ENCODE assay signal across 29 cellular contexts in genomic region chr4:159674241-159674640, GRCh38.
"Had no signal": no experiment of that assay in that cellular context is flagged by ENCODE, and none has a peak within 500 bp of the region (broad histone marks: within the 10 kb centered on the region; RNA-seq: fewer than 3 reads in every experiment).

No MANE protein-coding gene starts in this region.

- H3K4me3 Mint-ChIP-seq: dendritic cell treated with granulocyte-macrophage colony-stimulating factor and Interleukin-4, amounts not matched to agents 40 ng/mL and 50 ng/mL, for 4 days; effector memory CD8-positive, alpha-beta T cell; endodermal cell had no signal

- H3K27me3 Mint-ChIP-seq: dendritic cell treated with granulocyte-macrophage colony-stimulating factor and Interleukin-4, amounts not matched to agents 40 ng/mL and 50 ng/mL, for 4 days; effector memory CD8-positive, alpha-beta T cell had no signal

- H3K4me1 Mint-ChIP-seq: endodermal cell had no signal

- H3K4me2 ChIP-seq: hepatocyte had no signal

- H3K36me3 ChIP-seq: colonic mucosa, esophagus muscularis mucosa, esophagus squamous epithelium, gastrocnemius medialis, gastroesophageal sphincter, heart left ventricle, heart right ventricle had no signal

- H3K27me3 ChIP-seq: colonic mucosa, esophagus muscularis mucosa, esophagus squamous epithelium, foreskin keratinocyte, gastrocnemius medialis, gastroesophageal sphincter, heart left ventricle, heart right ventricle, hepatocyte had no signal

- DNase-seq: colonic mucosa; cortex of kidney; dermis blood vessel endothelial cell; dorsolateral prefrontal cortex; effector CD4-positive, alpha-beta T cell; effector CD8-positive, alpha-beta T cell; effector memory CD4-positive, alpha-beta T cell; effector memory CD8-positive, alpha-beta T cell; endodermal cell; erythroblast; esophagus squamous epithelium; foreskin fibroblast; foreskin keratinocyte; foreskin melanocyte; gastrocnemius medialis; glutamatergic neuron; head of caudate nucleus; heart right ventricle had no signal

- FAIRE-seq: endometrium, endothelial cell of umbilical vein, frontal cortex had no signal

- H3K79me2 ChIP-seq: hepatocyte had no signal

- H3K27ac ChIP-seq: colonic mucosa, coronary artery, dorsolateral prefrontal cortex, epithelial cell of prostate, esophagus muscularis mucosa, esophagus squamous epithelium, foreskin keratinocyte, gastrocnemius medialis, gastroesophageal sphincter, heart left ventricle, heart right ventricle, hepatocyte had no signal

- H3K27ac Mint-ChIP-seq: dendritic cell treated with granulocyte-macrophage colony-stimulating factor and Interleukin-4, amounts not matched to agents 40 ng/mL and 50 ng/mL, for 4 days; effector memory CD8-positive, alpha-beta T cell; endodermal cell had no signal

- H2AFZ ChIP-seq: hepatocyte had no signal

- H3K4me3 ChIP-seq: colonic mucosa, coronary artery, dorsolateral prefrontal cortex, esophagus muscularis mucosa, esophagus squamous epithelium, gastrocnemius medialis, gastroesophageal sphincter, heart left ventricle, heart right ventricle, hepatocyte had no signal

- H3K4me1 ChIP-seq: colonic mucosa, esophagus muscularis mucosa, esophagus squamous epithelium, foreskin keratinocyte, gastrocnemius medialis, gastroesophageal sphincter, heart left ventricle, heart right ventricle had no signal

- H3K9me3 ChIP-seq: colonic mucosa, esophagus muscularis mucosa, esophagus squamous epithelium, gastrocnemius medialis, gastroesophageal sphincter, heart left ventricle, heart right ventricle had no signal

- ATAC-seq: effector memory CD8-positive, alpha-beta T cell; esophagus mucosa; foreskin keratinocyte; gastrocnemius medialis; gastroesophageal sphincter; heart left ventricle; heart right ventricle had no signal

- H3K9me3 Mint-ChIP-seq: endodermal cell had no signal
